In genomic region chr15:77615472-77615871, GRCh38 we compare ENCODE assay signal across 1 cellular context.
TF ChIP-seq lines count a peak whose summit lies in the region.

No MANE protein-coding gene starts in this region.

TF ChIP-seq in H1, 55 proteins besides CTCF, POLR2A, EP300 and RAD21 (continued from another document):
- no peak for TF ChIP-seq CTBP2 (IDR thresholded peaks at IDR 0.05; ENCODE audit: borderline replicate concordance, insufficient read depth, insufficient read length, low read length)
- no peak for TF ChIP-seq SIRT6 (IDR thresholded peaks at IDR 0.05; ENCODE audit: low read length)
- TF ChIP-seq RXRA (IDR thresholded peaks at IDR 0.05; ENCODE audit: insufficient read depth, low read depth, low read length): no peak
- TF ChIP-seq TAF7 (optimal IDR thresholded peaks at IDR 0.05; ENCODE audit: borderline replicate concordance, low read depth, low read length): no peak
- no peak for TF ChIP-seq ASH2L (IDR thresholded peaks at IDR 0.05; ENCODE audit: low read length)
- TF ChIP-seq NRF1 (IDR thresholded peaks at IDR 0.05; ENCODE audit: low read depth, low read length): no peak
- no peak for TF ChIP-seq SP4 (IDR thresholded peaks at IDR 0.05; ENCODE audit: low read length)
- TF ChIP-seq ATF3 (IDR thresholded peaks at IDR 0.05; ENCODE audit: insufficient read depth, low read depth, low read length): no peak
- no peak for TF ChIP-seq JUN (IDR thresholded peaks at IDR 0.05; ENCODE audit: low read depth, low read length)
- TF ChIP-seq PHF8 (conservative IDR thresholded peaks at IDR 0.05; ENCODE audit: low read depth, low read length): no peak
- TF ChIP-seq SIX5 (IDR thresholded peaks at IDR 0.05; ENCODE audit: low read depth, low read length): no peak
- TF ChIP-seq FOSL1 (IDR thresholded peaks at IDR 0.05; ENCODE audit: insufficient read depth, low read depth, low read length): no peak
- no peak for TF ChIP-seq SRF (IDR thresholded peaks at IDR 0.05; ENCODE audit: low read depth, low read length)
